ENCODE assay signal across 24 cellular contexts in the genomic region with DNA sequence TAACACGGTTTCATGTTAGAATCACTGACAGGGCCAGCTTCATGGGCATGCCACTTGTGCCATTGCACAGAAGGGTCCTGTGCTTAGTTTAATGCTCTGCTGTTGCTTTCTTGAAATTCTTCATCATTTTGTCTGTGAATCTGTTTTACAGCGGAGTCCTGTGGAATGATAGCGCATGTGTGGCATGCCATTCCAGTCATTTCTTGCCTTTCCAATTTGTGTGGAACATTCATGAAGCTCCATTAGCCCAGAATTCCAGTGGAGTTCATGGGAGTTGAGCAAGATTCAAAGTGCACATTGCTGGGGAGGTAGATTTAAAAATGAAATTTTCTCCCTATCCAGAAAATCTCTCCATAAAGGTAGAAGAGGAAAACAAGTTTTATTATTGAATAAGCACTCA.
"Had no signal": no experiment of that assay in that cellular context is flagged by ENCODE, and none has a peak within 500 bp of the region (broad histone marks: within the 10 kb centered on the region; RNA-seq: fewer than 3 reads in every experiment).

No MANE protein-coding gene starts in this region.

- H3K4me1 Mint-ChIP-seq: immature natural killer cell had no signal

- H3K9me3 Mint-ChIP-seq: immature natural killer cell had no signal

- H3K27me3 ChIP-seq: dorsolateral prefrontal cortex, esophagus muscularis mucosa, gastroesophageal sphincter, heart left ventricle, hepatocyte, left lung had no signal

- H3K4me3 ChIP-seq: coronary artery, dorsolateral prefrontal cortex, esophagus muscularis mucosa, gastroesophageal sphincter, heart left ventricle, hepatocyte, left lung, lower lobe of right lung had no signal

- H3K36me3 Mint-ChIP-seq: immature natural killer cell had no signal

- H3K4me2 ChIP-seq: hepatocyte had no signal

- H3K79me2 ChIP-seq: hepatocyte had no signal

- H3K4me3 Mint-ChIP-seq: immature natural killer cell had no signal

- H3K4me1 ChIP-seq: esophagus muscularis mucosa, foreskin keratinocyte, gastroesophageal sphincter, heart left ventricle, left lung, lower lobe of right lung had no signal

- H3K9me3 ChIP-seq: esophagus muscularis mucosa, gastroesophageal sphincter, left lung, lower lobe of right lung had no signal

- DNase-seq: dermis blood vessel endothelial cell; dorsolateral prefrontal cortex; effector CD4-positive, alpha-beta T cell; effector memory CD4-positive, alpha-beta T cell; foreskin keratinocyte; heart left ventricle; hypothalamus; immature natural killer cell; islet precursor cell; kidney; kidney glomerular epithelial cell; left colon; left lung; left ventricle myocardium superior; lower lobe of right lung; mesenchymal stem cell; midbrain had no signal

- H3K27ac Mint-ChIP-seq: immature natural killer cell had no signal

- H2AFZ ChIP-seq: hepatocyte had no signal

- H3K27ac ChIP-seq: coronary artery, dorsolateral prefrontal cortex, esophagus muscularis mucosa, foreskin keratinocyte, gastroesophageal sphincter, heart left ventricle, hepatocyte, left lung, lower lobe of right lung had no signal

- ATAC-seq: foreskin keratinocyte, gastroesophageal sphincter, heart left ventricle, left colon, left lung, left ventricle myocardium superior, lower lobe of right lung had no signal

- FAIRE-seq: colon, endothelial cell of umbilical vein, frontal cortex, kidney had no signal

- H3K36me3 ChIP-seq: esophagus muscularis mucosa, gastroesophageal sphincter, heart left ventricle, left lung, lower lobe of right lung had no signal
